14 cellular contexts compared by ENCODE assay signal in genomic region chr1:235708390-235708962, GRCh38. TPM values are rescaled to one million over a fixed set of nuclear protein-coding genes. Genes with fewer than 3 reads are reported as not detected.
A peak's percentile ranks its signal among the peaks of the same experiment; 100 is the strongest.
DNase-seq lines count a peak whose midpoint lies in the region; ATAC-seq and FAIRE-seq lines count a peak whose summit lies in the region.
"Had no signal": no experiment of that assay in that cellular context is flagged by ENCODE, and none has a peak within 500 bp of the region (broad histone marks: within the 10 kb centered on the region; RNA-seq: fewer than 3 reads in every experiment).

No MANE protein-coding gene starts in this region.

- no peak overlapping the region for H4K91ac ChIP-seq in mesenchymal stem cell (ENCODE audit: low read length)

- peaks cover 1% of the 10 kb centered on the region for H3K4me1 ChIP-seq in mesenchymal stem cell (ENCODE audit: control insufficient read depth, insufficient read depth, low read depth, low read length)

- H3K18ac ChIP-seq in mesenchymal stem cell (ENCODE audit: low read depth in 1 of 2, low read length in 2 of 2) = no peak overlapping the region

- no peak overlapping the region for H4K8ac ChIP-seq in mesenchymal stem cell (ENCODE audit: low read length)

- peaks cover 0 to 81% of the 10 kb centered on the region in 2 experiments for H3K36me3 ChIP-seq in mesenchymal stem cell (ENCODE audit: control insufficient read depth in 1 of 2, insufficient read depth in 2 of 2, low read depth in 1 of 2, low read length in 2 of 2)

- FAIRE-seq in GM19239 (lab: Jason Lieb, UNC) = no peak

- H3K9me3 Mint-ChIP-seq in natural killer cell treated with Interleukin-12 subunit alpha and Interleukin-12 subunit beta and Interleukin-15 and Interleukin-18, amount 100 ng/mL, for 72 hours = no peaks in the 10 kb centered on the region
- H3K9me3 Mint-ChIP-seq: activated naive CD8-positive, alpha-beta T cell treated with anti-CD3 and anti-CD28 coated beads, Interleukin-2, amount 10 ng/mL, durations not matched to agents 7 days and 5 days; H9 had no signal

- no peak overlapping the region for H2BK5ac ChIP-seq in mesenchymal stem cell (ENCODE audit: low read depth, low read length, poor library complexity, severe bottlenecking)

- peak overlapping the region; percentile 49 for H3K9ac ChIP-seq in mesenchymal stem cell (ENCODE audit: low read length)

- peak; percentile 59 for DNase-seq in EH (ENCODE audit: low read depth)
- peak; percentile 57 for DNase-seq in LHCN-M2 (ENCODE audit: low read depth)
- DNase-seq in astrocyte of the hippocampus (ENCODE audit: low read depth, low spot score) = peak; percentile 69
- DNase-seq in mesenchymal stem cell = no peak
- no peak for DNase-seq in natural killer cell treated with Interleukin-12 subunit alpha and Interleukin-12 subunit beta and Interleukin-15 and Interleukin-18, amount 100 ng/mL, for 72 hours (ENCODE audit: low spot score)
- DNase-seq in iPS-NIHi11 (ENCODE audit: low spot score) = no peak
- no peak for DNase-seq in GM19239 (ENCODE audit: insufficient read length, low spot score)
- DNase-seq: activated naive CD8-positive, alpha-beta T cell treated with anti-CD3 and anti-CD28 coated beads, Interleukin-2, amount 10 ng/mL, durations not matched to agents 7 days and 5 days; H9; left ventricle myocardium superior; NCI-H1694 treated with DMSO at 0.1 percent for 48 hours; RPMI8226 had no signal

- peaks cover 12% of the 10 kb centered on the region for H3K36me3 Mint-ChIP-seq in natural killer cell treated with Interleukin-12 subunit alpha and Interleukin-12 subunit beta and Interleukin-15 and Interleukin-18, amount 100 ng/mL, for 72 hours

- H3K27me3 Mint-ChIP-seq in natural killer cell treated with Interleukin-12 subunit alpha and Interleukin-12 subunit beta and Interleukin-15 and Interleukin-18, amount 100 ng/mL, for 72 hours = no peaks in the 10 kb centered on the region
- H3K27me3 Mint-ChIP-seq: activated naive CD8-positive, alpha-beta T cell treated with anti-CD3 and anti-CD28 coated beads, Interleukin-2, amount 10 ng/mL, durations not matched to agents 7 days and 5 days had no signal

- no peak overlapping the region for H2BK15ac ChIP-seq in mesenchymal stem cell (ENCODE audit: low read depth, poor library complexity, severe bottlenecking)

- no peaks in the 10 kb centered on the region for H3K27me3 ChIP-seq in mesenchymal stem cell (ENCODE audit: control insufficient read depth in 1 of 2, insufficient read depth in 1 of 2, low read length in 2 of 2)

- no peak overlapping the region for H3K4me3 Mint-ChIP-seq in natural killer cell treated with Interleukin-12 subunit alpha and Interleukin-12 subunit beta and Interleukin-15 and Interleukin-18, amount 100 ng/mL, for 72 hours
- H3K4me3 Mint-ChIP-seq: activated naive CD8-positive, alpha-beta T cell treated with anti-CD3 and anti-CD28 coated beads, Interleukin-2, amount 10 ng/mL, durations not matched to agents 7 days and 5 days; H9 had no signal

- H2BK12ac ChIP-seq in mesenchymal stem cell (ENCODE audit: low read length in 2 of 2) = no peak overlapping the region

- H3K4ac ChIP-seq in mesenchymal stem cell (ENCODE audit: low read depth in 1 of 2, low read length in 2 of 2) = no peak overlapping the region

- H3K9me3 ChIP-seq in mesenchymal stem cell (ENCODE audit: control insufficient read depth, low read length) = no peaks in the 10 kb centered on the region

- no peak overlapping the region for H2AFZ ChIP-seq in mesenchymal stem cell (ENCODE audit: low read depth, low read length)

- ATAC-seq in natural killer cell treated with Interleukin-12 subunit alpha and Interleukin-12 subunit beta and Interleukin-15 and Interleukin-18, amount 100 ng/mL, for 72 hours = no peak
- ATAC-seq in HG02623 (IDR thresholded peaks at IDR 0.05; ENCODE audit: unreplicated experiment) = no peak
- ATAC-seq: left ventricle myocardium superior had no signal

- no peaks in the 10 kb centered on the region for H3K79me1 ChIP-seq in mesenchymal stem cell (replicated peaks; ENCODE audit: low read length, poor library complexity, severe bottlenecking)

- peak overlapping the region; percentile 6 for H3K27ac ChIP-seq in mesenchymal stem cell (ENCODE audit: low read length, poor library complexity, severe bottlenecking)

- no peak overlapping the region for H3K4me2 ChIP-seq in mesenchymal stem cell (ENCODE audit: low read length, poor library complexity, severe bottlenecking)

- H3K4me3 ChIP-seq in mesenchymal stem cell (ENCODE audit: insufficient read depth in 1 of 2, low read depth in 1 of 2, low read length in 2 of 2) = no peak overlapping the region

- H2BK120ac ChIP-seq in mesenchymal stem cell (ENCODE audit: low read depth, low read length) = no peak overlapping the region

- H3K4me1 Mint-ChIP-seq in natural killer cell treated with Interleukin-12 subunit alpha and Interleukin-12 subunit beta and Interleukin-15 and Interleukin-18, amount 100 ng/mL, for 72 hours (ENCODE audit: low read depth in 2 of 2) = peaks cover 0 to 3% of the 10 kb centered on the region in 2 donors
- H3K4me1 Mint-ChIP-seq: activated naive CD8-positive, alpha-beta T cell treated with anti-CD3 and anti-CD28 coated beads, Interleukin-2, amount 10 ng/mL, durations not matched to agents 7 days and 5 days had no signal

- no peak overlapping the region for H2AK5ac ChIP-seq in mesenchymal stem cell (ENCODE audit: low read length, severe bottlenecking)

- H3K27ac Mint-ChIP-seq in natural killer cell treated with Interleukin-12 subunit alpha and Interleukin-12 subunit beta and Interleukin-15 and Interleukin-18, amount 100 ng/mL, for 72 hours = no peak overlapping the region
- H3K27ac Mint-ChIP-seq: activated naive CD8-positive, alpha-beta T cell treated with anti-CD3 and anti-CD28 coated beads, Interleukin-2, amount 10 ng/mL, durations not matched to agents 7 days and 5 days had no signal

- no peak overlapping the region for H3K14ac ChIP-seq in mesenchymal stem cell (ENCODE audit: low read length in 2 of 2)

- H3K23ac ChIP-seq in mesenchymal stem cell (ENCODE audit: low read length in 2 of 2) = no peak overlapping the region

- WGBS in mesenchymal stem cell = 68% methylated on average over 4 of the region's 4 CpGs

RNA-seq across cellular contexts. Expression of gene GNG4, which starts 58.9 kb away (rescaled TPM):
- total RNA-seq in LHCN-M2 (2014; rRNA removed) = 0.06 and 0.11 TPM in 2 replicates
- polyA plus RNA-seq in LHCN-M2 (2012) = 0.16 TPM
- 0.07 TPM for polyA plus RNA-seq in mesenchymal stem cell (2013, experiment 1 of 2)
- 0.14 TPM for polyA plus RNA-seq in mesenchymal stem cell (2013, experiment 2 of 2)
- total RNA-seq in natural killer cell treated with Interleukin-12 subunit alpha and Interleukin-12 subunit beta and Interleukin-15 and Interleukin-18, amount 100 ng/mL, for 72 hours = under 1 TPM in 1 of 2 donors, not detected in 1; 0.19 TPM
- total RNA-seq: activated naive CD8-positive, alpha-beta T cell treated with anti-CD3 and anti-CD28 coated beads, Interleukin-2, amount 10 ng/mL, durations not matched to agents 7 days and 5 days; left ventricle myocardium superior; pulmonary artery endothelial cell had no signal

Comparison
In these comparisons a context has a peak if more than half of its experiments do, and no peak if none do; other contexts are left out.
1. DNase-seq: peak in EH (single experiment), LHCN-M2 (single experiment) and astrocyte of the hippocampus (single experiment); none in mesenchymal stem cell (single experiment), natural killer cell treated with Interleukin-12 subunit alpha and Interleukin-12 subunit beta and Interleukin-15 and Interleukin-18, amount 100 ng/mL, for 72 hours (single experiment), iPS-NIHi11 (single experiment) and GM19239 (single experiment).